1 cellular context compared by ENCODE assay signal in the genomic region with DNA sequence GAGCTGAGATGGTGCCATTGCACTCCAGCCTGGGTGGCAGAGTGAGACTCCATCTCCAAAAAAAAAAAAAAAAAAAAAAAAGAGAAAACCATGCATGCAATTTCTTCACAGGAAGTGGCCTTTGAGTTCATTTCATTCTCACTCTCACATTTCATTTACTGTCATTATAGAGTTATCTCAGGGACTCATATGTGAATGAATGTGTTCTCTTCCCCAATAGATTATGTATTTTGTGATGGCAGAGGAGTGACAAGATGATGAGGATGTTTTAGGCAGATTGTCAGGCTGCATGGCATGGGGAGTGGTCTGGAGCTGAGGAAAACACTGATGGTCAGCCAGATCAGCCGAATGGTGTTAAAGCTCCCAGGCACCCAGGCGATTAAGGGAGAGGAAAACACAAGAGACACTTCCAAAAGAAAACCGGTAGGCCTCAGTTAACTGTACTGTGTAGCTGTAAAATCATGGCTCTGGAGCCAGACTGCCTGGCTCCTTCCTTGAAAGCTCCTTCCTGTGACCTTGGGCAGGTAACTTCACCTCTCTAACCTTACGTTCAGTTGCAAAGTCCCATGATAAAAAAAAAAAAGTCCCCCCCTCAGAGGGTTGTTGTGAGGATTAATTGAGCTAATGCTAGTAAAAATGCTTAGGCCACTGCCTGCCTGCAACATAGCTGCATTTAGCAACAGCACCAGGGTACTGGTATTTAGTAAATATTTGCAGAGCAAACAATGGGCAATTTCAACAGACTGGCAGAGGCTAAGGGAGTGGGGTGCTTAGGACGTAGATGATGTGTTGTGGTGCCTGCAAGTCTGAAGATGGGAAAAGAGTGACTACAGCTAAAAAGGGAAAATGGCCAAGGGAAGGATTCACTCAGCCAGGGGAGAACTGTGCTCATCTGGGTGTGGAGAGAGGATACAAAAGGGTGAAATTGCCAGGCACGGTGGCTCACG.
TF ChIP-seq lines count a peak whose summit lies in the region.

No MANE protein-coding gene starts in this region.

TF ChIP-seq in HepG2, 621 proteins besides CTCF, POLR2A, EP300 and RAD21 (continued from another document and continues in another):
- TF ChIP-seq, protein P1, sequence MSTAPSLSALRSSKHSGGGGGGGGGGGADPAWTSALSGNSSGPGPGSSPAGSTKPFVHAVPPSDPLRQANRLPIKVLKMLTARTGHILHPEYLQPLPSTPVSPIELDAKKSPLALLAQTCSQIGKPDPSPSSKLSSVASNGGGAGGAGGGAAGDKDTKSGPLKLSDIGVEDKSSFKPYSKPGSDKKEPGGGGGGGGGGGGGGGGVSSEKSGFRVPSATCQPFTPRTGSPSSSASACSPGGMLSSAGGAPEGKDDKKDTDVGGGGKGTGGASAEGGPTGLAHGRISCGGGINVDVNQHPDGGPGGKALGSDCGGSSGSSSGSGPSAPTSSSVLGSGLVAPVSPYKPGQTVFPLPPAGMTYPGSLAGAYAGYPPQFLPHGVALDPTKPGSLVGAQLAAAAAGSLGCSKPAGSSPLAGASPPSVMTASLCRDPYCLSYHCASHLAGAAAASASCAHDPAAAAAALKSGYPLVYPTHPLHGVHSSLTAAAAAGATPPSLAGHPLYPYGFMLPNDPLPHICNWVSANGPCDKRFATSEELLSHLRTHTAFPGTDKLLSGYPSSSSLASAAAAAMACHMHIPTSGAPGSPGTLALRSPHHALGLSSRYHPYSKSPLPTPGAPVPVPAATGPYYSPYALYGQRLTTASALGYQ (CRISPR knock-in tag; IDR thresholded peaks at IDR 0.05), result peak; percentile 86; the same call in 1 of the 2 replicates
- TF ChIP-seq, protein P2, sequence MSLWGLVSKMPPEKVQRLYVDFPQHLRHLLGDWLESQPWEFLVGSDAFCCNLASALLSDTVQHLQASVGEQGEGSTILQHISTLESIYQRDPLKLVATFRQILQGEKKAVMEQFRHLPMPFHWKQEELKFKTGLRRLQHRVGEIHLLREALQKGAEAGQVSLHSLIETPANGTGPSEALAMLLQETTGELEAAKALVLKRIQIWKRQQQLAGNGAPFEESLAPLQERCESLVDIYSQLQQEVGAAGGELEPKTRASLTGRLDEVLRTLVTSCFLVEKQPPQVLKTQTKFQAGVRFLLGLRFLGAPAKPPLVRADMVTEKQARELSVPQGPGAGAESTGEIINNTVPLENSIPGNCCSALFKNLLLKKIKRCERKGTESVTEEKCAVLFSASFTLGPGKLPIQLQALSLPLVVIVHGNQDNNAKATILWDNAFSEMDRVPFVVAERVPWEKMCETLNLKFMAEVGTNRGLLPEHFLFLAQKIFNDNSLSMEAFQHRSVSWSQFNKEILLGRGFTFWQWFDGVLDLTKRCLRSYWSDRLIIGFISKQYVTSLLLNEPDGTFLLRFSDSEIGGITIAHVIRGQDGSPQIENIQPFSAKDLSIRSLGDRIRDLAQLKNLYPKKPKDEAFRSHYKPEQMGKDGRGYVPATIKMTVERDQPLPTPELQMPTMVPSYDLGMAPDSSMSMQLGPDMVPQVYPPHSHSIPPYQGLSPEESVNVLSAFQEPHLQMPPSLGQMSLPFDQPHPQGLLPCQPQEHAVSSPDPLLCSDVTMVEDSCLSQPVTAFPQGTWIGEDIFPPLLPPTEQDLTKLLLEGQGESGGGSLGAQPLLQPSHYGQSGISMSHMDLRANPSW (CRISPR knock-in tag; IDR thresholded peaks at IDR 0.05; ENCODE audit: borderline replicate concordance), result no peak
- TF ChIP-seq, protein P3, sequence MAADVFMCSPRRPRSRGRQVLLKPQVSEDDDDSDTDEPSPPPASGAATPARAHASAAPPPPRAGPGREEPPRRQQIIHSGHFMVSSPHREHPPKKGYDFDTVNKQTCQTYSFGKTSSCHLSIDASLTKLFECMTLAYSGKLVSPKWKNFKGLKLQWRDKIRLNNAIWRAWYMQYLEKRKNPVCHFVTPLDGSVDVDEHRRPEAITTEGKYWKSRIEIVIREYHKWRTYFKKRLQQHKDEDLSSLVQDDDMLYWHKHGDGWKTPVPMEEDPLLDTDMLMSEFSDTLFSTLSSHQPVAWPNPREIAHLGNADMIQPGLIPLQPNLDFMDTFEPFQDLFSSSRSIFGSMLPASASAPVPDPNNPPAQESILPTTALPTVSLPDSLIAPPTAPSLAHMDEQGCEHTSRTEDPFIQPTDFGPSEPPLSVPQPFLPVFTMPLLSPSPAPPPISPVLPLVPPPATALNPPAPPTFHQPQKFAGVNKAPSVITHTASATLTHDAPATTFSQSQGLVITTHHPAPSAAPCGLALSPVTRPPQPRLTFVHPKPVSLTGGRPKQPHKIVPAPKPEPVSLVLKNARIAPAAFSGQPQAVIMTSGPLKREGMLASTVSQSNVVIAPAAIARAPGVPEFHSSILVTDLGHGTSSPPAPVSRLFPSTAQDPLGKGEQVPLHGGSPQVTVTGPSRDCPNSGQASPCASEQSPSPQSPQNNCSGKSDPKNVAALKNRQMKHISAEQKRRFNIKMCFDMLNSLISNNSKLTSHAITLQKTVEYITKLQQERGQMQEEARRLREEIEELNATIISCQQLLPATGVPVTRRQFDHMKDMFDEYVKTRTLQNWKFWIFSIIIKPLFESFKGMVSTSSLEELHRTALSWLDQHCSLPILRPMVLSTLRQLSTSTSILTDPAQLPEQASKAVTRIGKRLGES (CRISPR knock-in tag; IDR thresholded peaks at IDR 0.05; ENCODE audit: borderline replicate concordance), result no peak
- TF ChIP-seq RFX3 (CRISPR knock-in tag; IDR thresholded peaks at IDR 0.05) (no peak), ZNF562 (CRISPR knock-in tag; IDR thresholded peaks at IDR 0.05; ENCODE audit: borderline replicate concordance) (no peak), ZSCAN20 (CRISPR knock-in tag; IDR thresholded peaks at IDR 0.05; ENCODE audit: borderline replicate concordance) (0 out of 2 replicates have a peak, but pooled peaks have one; percentile 24), KLF16 (CRISPR knock-in tag; IDR thresholded peaks at IDR 0.05) (peak in 1 of 2 experiments; percentile 77; a peak in 2 of 4 replicates), SNAI1 (CRISPR knock-in tag; IDR thresholded peaks at IDR 0.05; ENCODE audit: borderline replicate concordance) (no peak), SP4 (CRISPR knock-in tag; IDR thresholded peaks at IDR 0.05) (no peak), PAF1 (CRISPR knock-in tag; IDR thresholded peaks at IDR 0.05) (no peak), TRIM24 (CRISPR knock-in tag; IDR thresholded peaks at IDR 0.05) (peak; percentile 64; the same call in 1 of the 2 replicates), SYNCRIP (IDR thresholded peaks at IDR 0.05; ENCODE audit: insufficient read depth, low read depth, low read length) (no peak), ZNF766 (CRISPR knock-in tag; IDR thresholded peaks at IDR 0.05; ENCODE audit: borderline replicate concordance) (no peak), SRSF1 (optimal IDR thresholded peaks at IDR 0.05; ENCODE audit: low read depth, low read length) (no peak), ZNF816 (CRISPR knock-in tag; IDR thresholded peaks at IDR 0.05; ENCODE audit: borderline replicate concordance) (no peak), FOXA3 (CRISPR knock-in tag; IDR thresholded peaks at IDR 0.05) (peak; percentile 100), IKZF4 (CRISPR knock-in tag; IDR thresholded peaks at IDR 0.05; ENCODE audit: borderline replicate concordance, low read depth, not compliant biosample characterization) (no peak), ZNF136 (CRISPR knock-in tag; IDR thresholded peaks at IDR 0.05; ENCODE audit: low read depth) (peak; percentile 45; the same call in 1 of the 2 replicates), POGZ (CRISPR knock-in tag; IDR thresholded peaks at IDR 0.05) (no peak), ZNF530 (CRISPR knock-in tag; IDR thresholded peaks at IDR 0.05; ENCODE audit: low read depth) (no peak), DPF2 (CRISPR knock-in tag; IDR thresholded peaks at IDR 0.05; ENCODE audit: borderline replicate concordance, low read depth) (peak; percentile 94), GATA4 (IDR thresholded peaks at IDR 0.05; ENCODE audit: borderline replicate concordance, low read depth) (no peak; the same call in 1 of the 2 replicates), NCOR1 (IDR thresholded peaks at IDR 0.05; ENCODE audit: borderline replicate concordance, low read length) (peak; percentile 51; the same call in 1 of the 2 replicates), ZNF17 (CRISPR knock-in tag; IDR thresholded peaks at IDR 0.05) (no peak), ZNF432 (CRISPR knock-in tag; IDR thresholded peaks at IDR 0.05; ENCODE audit: borderline replicate concordance) (no peak)
- TF ChIP-seq, protein P4, sequence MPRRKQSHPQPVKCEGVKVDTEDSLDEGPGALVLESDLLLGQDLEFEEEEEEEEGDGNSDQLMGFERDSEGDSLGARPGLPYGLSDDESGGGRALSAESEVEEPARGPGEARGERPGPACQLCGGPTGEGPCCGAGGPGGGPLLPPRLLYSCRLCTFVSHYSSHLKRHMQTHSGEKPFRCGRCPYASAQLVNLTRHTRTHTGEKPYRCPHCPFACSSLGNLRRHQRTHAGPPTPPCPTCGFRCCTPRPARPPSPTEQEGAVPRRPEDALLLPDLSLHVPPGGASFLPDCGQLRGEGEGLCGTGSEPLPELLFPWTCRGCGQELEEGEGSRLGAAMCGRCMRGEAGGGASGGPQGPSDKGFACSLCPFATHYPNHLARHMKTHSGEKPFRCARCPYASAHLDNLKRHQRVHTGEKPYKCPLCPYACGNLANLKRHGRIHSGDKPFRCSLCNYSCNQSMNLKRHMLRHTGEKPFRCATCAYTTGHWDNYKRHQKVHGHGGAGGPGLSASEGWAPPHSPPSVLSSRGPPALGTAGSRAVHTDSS (CRISPR knock-in tag; conservative IDR thresholded peaks at IDR 0.05), result no peak
- TF ChIP-seq, protein P5, sequence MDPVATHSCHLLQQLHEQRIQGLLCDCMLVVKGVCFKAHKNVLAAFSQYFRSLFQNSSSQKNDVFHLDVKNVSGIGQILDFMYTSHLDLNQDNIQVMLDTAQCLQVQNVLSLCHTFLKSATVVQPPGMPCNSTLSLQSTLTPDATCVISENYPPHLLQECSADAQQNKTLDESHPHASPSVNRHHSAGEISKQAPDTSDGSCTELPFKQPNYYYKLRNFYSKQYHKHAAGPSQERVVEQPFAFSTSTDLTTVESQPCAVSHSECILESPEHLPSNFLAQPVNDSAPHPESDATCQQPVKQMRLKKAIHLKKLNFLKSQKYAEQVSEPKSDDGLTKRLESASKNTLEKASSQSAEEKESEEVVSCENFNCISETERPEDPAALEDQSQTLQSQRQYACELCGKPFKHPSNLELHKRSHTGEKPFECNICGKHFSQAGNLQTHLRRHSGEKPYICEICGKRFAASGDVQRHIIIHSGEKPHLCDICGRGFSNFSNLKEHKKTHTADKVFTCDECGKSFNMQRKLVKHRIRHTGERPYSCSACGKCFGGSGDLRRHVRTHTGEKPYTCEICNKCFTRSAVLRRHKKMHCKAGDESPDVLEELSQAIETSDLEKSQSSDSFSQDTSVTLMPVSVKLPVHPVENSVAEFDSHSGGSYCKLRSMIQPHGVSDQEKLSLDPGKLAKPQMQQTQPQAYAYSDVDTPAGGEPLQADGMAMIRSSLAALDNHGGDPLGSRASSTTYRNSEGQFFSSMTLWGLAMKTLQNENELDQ (CRISPR knock-in tag; IDR thresholded peaks at IDR 0.05; ENCODE audit: borderline replicate concordance), result no peak
- TF ChIP-seq, protein P6, sequence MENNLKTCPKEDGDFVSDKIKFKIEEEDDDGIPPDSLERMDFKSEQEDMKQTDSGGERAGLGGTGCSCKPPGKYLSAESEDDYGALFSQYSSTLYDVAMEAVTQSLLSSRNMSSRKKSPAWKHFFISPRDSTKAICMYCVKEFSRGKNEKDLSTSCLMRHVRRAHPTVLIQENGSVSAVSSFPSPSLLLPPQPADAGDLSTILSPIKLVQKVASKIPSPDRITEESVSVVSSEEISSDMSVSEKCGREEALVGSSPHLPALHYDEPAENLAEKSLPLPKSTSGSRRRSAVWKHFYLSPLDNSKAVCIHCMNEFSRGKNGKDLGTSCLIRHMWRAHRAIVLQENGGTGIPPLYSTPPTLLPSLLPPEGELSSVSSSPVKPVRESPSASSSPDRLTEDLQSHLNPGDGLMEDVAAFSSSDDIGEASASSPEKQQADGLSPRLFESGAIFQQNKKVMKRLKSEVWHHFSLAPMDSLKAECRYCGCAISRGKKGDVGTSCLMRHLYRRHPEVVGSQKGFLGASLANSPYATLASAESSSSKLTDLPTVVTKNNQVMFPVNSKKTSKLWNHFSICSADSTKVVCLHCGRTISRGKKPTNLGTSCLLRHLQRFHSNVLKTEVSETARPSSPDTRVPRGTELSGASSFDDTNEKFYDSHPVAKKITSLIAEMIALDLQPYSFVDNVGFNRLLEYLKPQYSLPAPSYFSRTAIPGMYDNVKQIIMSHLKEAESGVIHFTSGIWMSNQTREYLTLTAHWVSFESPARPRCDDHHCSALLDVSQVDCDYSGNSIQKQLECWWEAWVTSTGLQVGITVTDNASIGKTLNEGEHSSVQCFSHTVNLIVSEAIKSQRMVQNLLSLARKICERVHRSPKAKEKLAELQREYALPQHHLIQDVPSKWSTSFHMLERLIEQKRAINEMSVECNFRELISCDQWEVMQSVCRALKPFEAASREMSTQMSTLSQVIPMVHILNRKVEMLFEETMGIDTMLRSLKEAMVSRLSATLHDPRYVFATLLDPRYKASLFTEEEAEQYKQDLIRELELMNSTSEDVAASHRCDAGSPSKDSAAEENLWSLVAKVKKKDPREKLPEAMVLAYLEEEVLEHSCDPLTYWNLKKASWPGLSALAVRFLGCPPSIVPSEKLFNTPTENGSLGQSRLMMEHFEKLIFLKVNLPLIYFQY (CRISPR knock-in tag; IDR thresholded peaks at IDR 0.05; ENCODE audit: borderline replicate concordance), result no peak
- TF ChIP-seq, protein P7, sequence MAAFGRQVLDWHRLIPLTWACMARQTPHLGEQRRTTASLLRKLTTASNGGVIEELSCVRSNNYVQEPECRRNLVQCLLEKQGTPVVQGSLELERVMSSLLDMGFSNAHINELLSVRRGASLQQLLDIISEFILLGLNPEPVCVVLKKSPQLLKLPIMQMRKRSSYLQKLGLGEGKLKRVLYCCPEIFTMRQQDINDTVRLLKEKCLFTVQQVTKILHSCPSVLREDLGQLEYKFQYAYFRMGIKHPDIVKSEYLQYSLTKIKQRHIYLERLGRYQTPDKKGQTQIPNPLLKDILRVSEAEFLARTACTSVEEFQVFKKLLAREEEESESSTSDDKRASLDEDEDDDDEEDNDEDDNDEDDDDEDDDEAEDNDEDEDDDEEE (CRISPR knock-in tag; IDR thresholded peaks at IDR 0.05), result no peak
- TF ChIP-seq, protein P8, sequence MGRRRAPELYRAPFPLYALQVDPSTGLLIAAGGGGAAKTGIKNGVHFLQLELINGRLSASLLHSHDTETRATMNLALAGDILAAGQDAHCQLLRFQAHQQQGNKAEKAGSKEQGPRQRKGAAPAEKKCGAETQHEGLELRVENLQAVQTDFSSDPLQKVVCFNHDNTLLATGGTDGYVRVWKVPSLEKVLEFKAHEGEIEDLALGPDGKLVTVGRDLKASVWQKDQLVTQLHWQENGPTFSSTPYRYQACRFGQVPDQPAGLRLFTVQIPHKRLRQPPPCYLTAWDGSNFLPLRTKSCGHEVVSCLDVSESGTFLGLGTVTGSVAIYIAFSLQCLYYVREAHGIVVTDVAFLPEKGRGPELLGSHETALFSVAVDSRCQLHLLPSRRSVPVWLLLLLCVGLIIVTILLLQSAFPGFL (CRISPR knock-in tag; IDR thresholded peaks at IDR 0.05), result no peak
